8 cellular contexts compared by ENCODE assay signal in the genomic region with DNA sequence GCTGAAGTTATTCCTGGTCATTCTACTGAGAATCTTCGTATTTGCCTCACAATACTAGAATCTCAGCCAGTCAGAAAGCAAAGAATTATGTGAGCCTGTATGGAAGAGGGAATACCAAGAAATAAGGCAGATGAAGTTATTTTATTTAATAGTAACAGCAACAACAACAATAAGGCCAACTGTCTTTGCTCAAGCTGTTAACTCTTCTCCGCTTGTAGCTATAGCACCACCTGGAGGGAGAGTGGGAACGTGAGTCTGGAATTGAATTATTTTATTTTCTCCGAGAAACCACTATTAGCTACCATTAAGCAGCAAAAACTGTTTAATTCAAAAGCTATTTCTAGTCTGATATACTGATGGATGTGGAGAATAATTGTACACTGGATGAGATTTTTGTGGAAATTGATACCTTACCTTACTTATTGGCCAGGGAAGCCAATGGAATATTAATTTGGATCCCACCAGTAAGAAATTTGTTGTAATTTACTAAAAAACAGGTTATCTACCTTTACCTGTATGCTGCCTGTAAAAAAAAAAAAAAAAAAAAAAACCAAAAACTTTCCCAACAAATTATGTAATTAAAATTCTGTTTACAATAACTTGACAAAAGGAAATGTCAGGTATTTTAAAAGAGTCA. TPM values are rescaled to one million over a fixed set of nuclear protein-coding genes. Genes with fewer than 3 reads are reported as not detected.
DNase-seq lines count a peak whose midpoint lies in the region; ATAC-seq and TF ChIP-seq lines count a peak whose summit lies in the region.

No MANE protein-coding gene starts in this region.

- intact Hi-C loops in PC-3 (cut with micrococcal nuclease), result loop anchor here (1.0 to 10.0 kb wide), 5 partner anchors 60 to 313 kb away; partner anchors contain the start of gene RNU6-1
- intact Hi-C loops in right lobe of liver (cut with DNase I), result loop anchor here in 1 of 2 donors (10.0 kb wide), 1 partner anchor 300 kb away; no protein-coding TSS in a partner anchor

- no TSS peak for BruUV-seq in PC-3 (replicated peaks; lab: Mats Ljungman, UMichigan)

- no peak for TF ChIP-seq POLR2A in right lobe of liver (IDR thresholded peaks at IDR 0.05)

- H3K4me1 ChIP-seq in PC-3 (ENCODE audit: insufficient read depth, low read length) (no peaks in the 10 kb centered on the region), right lobe of liver (peaks cover 0 to 5% (median 0%) of the 10 kb centered on the region in 4 donors)

- no peaks in the 10 kb centered on the region for H3F3A ChIP-seq in PC-3 (ENCODE audit: low read length, unreplicated experiment)

- no peak overlapping the region for H3K4me2 ChIP-seq in PC-3 (ENCODE audit: low read length)

- no peak overlapping the region for H2AFZ ChIP-seq in PC-3 (ENCODE audit: low read length)

- WGBS in right lobe of liver (ENCODE audit: insufficient coverage, low coverage, low lambda C conversion rate, missing lambda C conversion rate), result 24% methylated on average over 4 of the region's 4 CpGs

- H3K4me3 ChIP-seq in PC-3 (ENCODE audit: low read length) (no peak overlapping the region), right lobe of liver (no peak overlapping the region)

- CTCF ChIA-PET in PC-3 (lab: Charles Lee), result interaction anchor here (0.6 to 1.5 kb wide), 5 partner anchors 10 to 292 kb away, joined by 3 to 6 read pairs (median 4); no protein-coding TSS in a partner anchor

- DNase-seq in DMS53 (lab: John Stamatoyannopoulos, UW) (peak; percentile 75), HK-2 (ENCODE audit: unreplicated experiment) (peak; percentile 1), PC-3 (peak; percentile 71), dermis blood vessel endothelial cell (peak; percentile 76), right lobe of liver (no peak), ecto neural progenitor cell (ENCODE audit: low spot score) (no peak)
- DNase-seq in activated CD8-positive, alpha-beta memory T cell treated with anti-CD3 and anti-CD28 coated beads, Interleukin-2, amount 50 U/mL, for 4 hours, result no peak

- H3K27ac ChIP-seq in PC-3 (ENCODE audit: low read length), result no peak overlapping the region
- H3K27ac ChIP-seq in right lobe of liver, result no peak overlapping the region

- no peaks in the 10 kb centered on the region for H3K9me3 ChIP-seq in PC-3 (ENCODE audit: low read length)
- H3K9me3 ChIP-seq in right lobe of liver, result no peaks in the 10 kb centered on the region

- peaks cover 3% of the 10 kb centered on the region; the same call in 1 of the 2 replicates for H3K36me3 ChIP-seq in PC-3 (ENCODE audit: low read depth, low read length)
- no peaks in the 10 kb centered on the region for H3K36me3 ChIP-seq in right lobe of liver

- H3K27me3 ChIP-seq in PC-3 (ENCODE audit: low read length) (no peaks in the 10 kb centered on the region), right lobe of liver (no peaks in the 10 kb centered on the region)

- 0 out of 2 replicates have a peak, but pooled peaks have one; percentile 35 for ATAC-seq in PC-3
- ATAC-seq in right lobe of liver, result peak; percentile 80 to 87 (median 82)
- no peak for ATAC-seq in GM18502 (IDR thresholded peaks at IDR 0.05; ENCODE audit: poor library complexity, unreplicated experiment)

- H3K9ac ChIP-seq in PC-3 (ENCODE audit: low read length), result no peak overlapping the region

- no peaks in the 10 kb centered on the region for H3K9me2 ChIP-seq in PC-3 (replicated peaks; ENCODE audit: low read length)

- TF ChIP-seq CTCF in PC-3 (conservative IDR thresholded peaks at IDR 0.05; ENCODE audit: low read depth, low read length), result peak; percentile 87
- peak; percentile 75 to 88 (median 81) for TF ChIP-seq CTCF in right lobe of liver (IDR thresholded peaks at IDR 0.05)

- no peaks in the 10 kb centered on the region for H3K79me2 ChIP-seq in PC-3 (ENCODE audit: low read length)

- POLR2A ChIA-PET in PC-3 (lab: Charles Lee; ENCODE audit: unreplicated experiment), result interaction anchor here (0.5 kb wide), 1 partner anchor 47 kb away, joined by 4 read pairs; no protein-coding TSS in a partner anchor

- no peaks in the 10 kb centered on the region for H4K20me1 ChIP-seq in PC-3 (ENCODE audit: low read length)

RNA-seq across cellular contexts. Expression of gene CALML4, which starts 50.1 kb away (rescaled TPM):
- total RNA-seq in PC-3 (2014; rRNA removed) (4.5 and 4.8 TPM in 2 replicates), dermis blood vessel endothelial cell (1.8 and 2.0 TPM in 2 replicates), right lobe of liver (1 to 10 TPM; 3.3 to 9.8 (median 6.1) TPM)

Comparison
In these comparisons a context has a peak if more than half of its experiments do, and no peak if none do; other contexts are left out.
1. DNase-seq: peak in DMS53 (single experiment), HK-2 (single experiment), PC-3 (single experiment) and dermis blood vessel endothelial cell (single experiment); none in right lobe of liver (0 of 3), ecto neural progenitor cell (single experiment) and activated CD8-positive, alpha-beta memory T cell treated with anti-CD3 and anti-CD28 coated beads, Interleukin-2, amount 50 U/mL, for 4 hours (single experiment).